In the genomic region with DNA sequence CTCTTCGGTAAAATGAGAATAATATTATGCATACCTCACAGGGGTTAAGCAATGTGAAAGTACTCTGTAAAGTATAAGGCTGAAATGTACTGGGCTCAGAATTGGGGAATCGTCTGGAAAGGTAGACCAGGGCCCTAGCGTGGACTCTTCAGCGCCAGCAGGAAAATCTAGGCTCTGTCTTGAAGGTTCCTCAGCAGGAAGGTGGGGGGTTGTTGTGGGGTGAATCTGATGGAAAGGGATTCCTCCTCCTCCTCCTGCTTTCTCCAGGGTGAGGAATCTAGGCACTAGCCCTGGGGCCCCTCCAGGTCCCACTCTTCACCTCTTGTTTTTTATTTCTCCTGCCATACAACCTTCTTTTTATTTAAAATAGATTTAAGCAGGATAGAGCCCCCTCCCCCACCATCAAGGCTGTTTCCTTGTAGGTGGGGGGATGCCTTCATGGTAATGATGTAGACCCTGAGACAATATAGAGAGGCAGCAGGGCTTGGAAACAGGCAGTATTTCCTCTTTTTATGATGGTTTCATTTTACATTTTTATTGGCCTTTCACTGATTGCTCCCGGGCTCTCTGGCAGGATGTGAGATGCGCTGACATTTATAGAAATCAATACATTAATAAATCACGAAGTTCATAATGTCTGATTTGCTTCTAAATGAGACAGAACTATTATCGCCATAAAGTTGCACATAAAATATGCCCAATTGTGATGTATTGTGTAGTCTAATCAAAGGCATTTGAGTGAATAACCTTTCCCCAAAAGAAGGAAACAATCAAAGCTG, we compare ENCODE assay signal across 29 cellular contexts.
"Had no signal": no experiment of that assay in that cellular context is flagged by ENCODE, and none has a peak within 500 bp of the region (broad histone marks: within the 10 kb centered on the region; RNA-seq: fewer than 3 reads in every experiment).

No MANE protein-coding gene starts in this region.

- FAIRE-seq: kidney had no signal

- H3K36me3 ChIP-seq: gastrocnemius medialis, right lobe of liver, suprapubic skin, transverse colon, upper lobe of right lung, uterus had no signal

- H2AFZ ChIP-seq: hepatocyte, parathyroid adenoma had no signal

- DNase-seq: effector CD8-positive, alpha-beta T cell; endodermal cell; foreskin fibroblast; gastrocnemius medialis; head of caudate nucleus; kidney; natural killer cell; occipital lobe; right lobe of liver; stimulated activated CD4-positive, alpha-beta T cell treated with anti-CD3 and anti-CD28 coated beads, Interleukin-12 subunit alpha, Interleukin-12 subunit beta, amount 100 ng/mL, for 4 hours; stimulated activated CD4-positive, alpha-beta T cell treated with anti-CD3 and anti-CD28 coated beads, Interleukin-1b, Interleukin-23, amount 100 ng/mL, for 48 hours; stimulated activated CD4-positive, alpha-beta T cell treated with anti-CD3 and anti-CD28 coated beads, Interleukin-4, amount 100 ng/mL, for 1 hour; stimulated activated CD8-positive, alpha-beta memory T cell treated with anti-CD3 and anti-CD28 coated beads, Interleukin-4, amount 100 ng/mL, for 48 hours; stimulated activated naive CD4-positive, alpha-beta T cell; stimulated activated naive CD8-positive, alpha-beta T cell treated with anti-CD3 and anti-CD28 coated beads, Interleukin-15, amount 100 ng/mL, for 72 hours; transverse colon; upper lobe of right lung; uterus had no signal

- H3K27ac ChIP-seq: epithelial cell of prostate, gastrocnemius medialis, hepatocyte, parathyroid adenoma, right lobe of liver, suprapubic skin, transverse colon, upper lobe of right lung, uterus had no signal

- H3K4me2 ChIP-seq: hepatocyte, smooth muscle cell had no signal

- H3K9ac ChIP-seq: parathyroid adenoma had no signal

- H3K27ac Mint-ChIP-seq: dendritic cell treated with granulocyte-macrophage colony-stimulating factor and Interleukin-4, amounts not matched to agents 40 ng/mL and 50 ng/mL, for 4 days; endodermal cell; memory B cell; natural killer cell; progenitor cell of endocrine pancreas; stimulated activated naive CD8-positive, alpha-beta T cell treated with anti-CD3 and anti-CD28 coated beads, Interleukin-15, amount 100 ng/mL, for 72 hours had no signal

- H3K4me3 Mint-ChIP-seq: dendritic cell treated with granulocyte-macrophage colony-stimulating factor and Interleukin-4, amounts not matched to agents 40 ng/mL and 50 ng/mL, for 4 days; endodermal cell; memory B cell; natural killer cell; stimulated activated naive CD8-positive, alpha-beta T cell treated with anti-CD3 and anti-CD28 coated beads, Interleukin-15, amount 100 ng/mL, for 72 hours had no signal

- H3K4me1 Mint-ChIP-seq: endodermal cell; memory B cell; natural killer cell; stimulated activated naive CD8-positive, alpha-beta T cell treated with anti-CD3 and anti-CD28 coated beads, Interleukin-15, amount 100 ng/mL, for 72 hours had no signal

- H3K79me2 ChIP-seq: hepatocyte, parathyroid adenoma had no signal

- H3K9me3 ChIP-seq: gastrocnemius medialis, right lobe of liver, suprapubic skin, transverse colon, upper lobe of right lung, uterus had no signal

- H3K36me3 Mint-ChIP-seq: memory B cell, natural killer cell had no signal

- H3K27me3 ChIP-seq: gastrocnemius medialis, hepatocyte, right lobe of liver, suprapubic skin, upper lobe of right lung, uterus had no signal

- H3K9me3 Mint-ChIP-seq: stimulated activated naive CD8-positive, alpha-beta T cell treated with anti-CD3 and anti-CD28 coated beads, Interleukin-15, amount 100 ng/mL, for 72 hours had no signal

- ATAC-seq: esophagus mucosa; gastrocnemius medialis; left lobe of liver; natural killer cell; right lobe of liver; stimulated activated naive CD8-positive, alpha-beta T cell treated with anti-CD3 and anti-CD28 coated beads, Interleukin-15, amount 100 ng/mL, for 72 hours; upper lobe of right lung had no signal

- H3K4me3 ChIP-seq: gastrocnemius medialis, hepatocyte, lung, right lobe of liver, smooth muscle cell, suprapubic skin, transverse colon, upper lobe of right lung, uterus had no signal

- H3K4me1 ChIP-seq: gastrocnemius medialis, parathyroid adenoma, right lobe of liver, suprapubic skin, transverse colon, upper lobe of right lung, uterus had no signal
